9 cellular contexts compared by ENCODE assay signal in genomic region chr21:34865922-34866271, GRCh38.
DNase-seq lines count a peak whose midpoint lies in the region; ATAC-seq, FAIRE-seq and TF ChIP-seq lines count a peak whose summit lies in the region.
"Had no signal": no experiment of that assay in that cellular context is flagged by ENCODE, and none has a peak within 500 bp of the region (broad histone marks: within the 10 kb centered on the region; RNA-seq: fewer than 3 reads in every experiment).

No MANE protein-coding gene starts in this region.

- H3K4me2 ChIP-seq in H1 (ENCODE audit: insufficient read depth in 1 of 2, low read depth in 2 of 2, low read length in 2 of 2): peak overlapping the region; percentile 34 to 35

- 0 out of 3 replicates have a peak, but pooled peaks of 1 of the 2 experiments have one; percentile 49 for TF ChIP-seq EP300 in H1 (IDR thresholded peaks at IDR 0.05; ENCODE audit: borderline replicate concordance in 1 of 2, low read depth in 2 of 2, low read length in 2 of 2)
- TF ChIP-seq EP300 in stomach (IDR thresholded peaks at IDR 0.05): no peak

- no peak overlapping the region for H2BK15ac ChIP-seq in H1 (ENCODE audit: low read length)

- intact Hi-C loops in stomach (cut with DNase I; ENCODE audit: low total_unique reads): no loop called here
- intact Hi-C loops in left lung (cut with DNase I): no loop called here

- peaks cover 3 to 12% of the 10 kb centered on the region in 2 experiments for H4K20me1 ChIP-seq in H1 (replicated peaks in 1 of 2; ENCODE audit: control insufficient read depth in 1 of 2, insufficient read depth in 2 of 2, low read length in 2 of 2)

- H3K14ac ChIP-seq in H1 (ENCODE audit: insufficient read length): no peak overlapping the region

- no peak overlapping the region for H4K5ac ChIP-seq in H1 (ENCODE audit: insufficient read length, low read depth, low read length)

- H2AK5ac ChIP-seq in H1 (ENCODE audit: low read depth, low read length): no peak overlapping the region

- H4K8ac ChIP-seq in H1 (ENCODE audit: extremely low read depth, insufficient read depth, low read length): 0 out of 2 replicates have a peak overlapping the region, but pooled peaks have one; percentile 22

- H3K27ac ChIP-seq in H1 (ENCODE audit: low read depth, low read length): no peak overlapping the region
- peak overlapping the region in 3 of 5 donors; percentile 49 to 79 (median 72) for H3K27ac ChIP-seq in stomach
- peak overlapping the region in 1 of 2 donors; percentile 58 for H3K27ac ChIP-seq in left lung

- no peak overlapping the region for H3K18ac ChIP-seq in H1 (ENCODE audit: extremely low read depth, low read length)

- H3K79me2 ChIP-seq in H1 (ENCODE audit: control insufficient read depth in 1 of 2, insufficient read depth in 2 of 2, low read length in 2 of 2): no peaks in the 10 kb centered on the region

- no peak for TF ChIP-seq RAD21 in H1 (IDR thresholded peaks at IDR 0.05 in 1 of 2, conservative IDR thresholded peaks at IDR 0.05 in 1 of 2; ENCODE audit: low read depth in 2 of 2, low read length in 2 of 2)

- H3K56ac ChIP-seq in H1 (replicated peaks; ENCODE audit: insufficient read length, low read depth, low read length): no peak overlapping the region

- no peaks in the 10 kb centered on the region for H3K36me3 ChIP-seq in H1 (ENCODE audit: control insufficient read depth in 2 of 4, insufficient read depth in 4 of 4, low read length in 3 of 4)
- peaks cover 9 to 87% (median 47%) of the 10 kb centered on the region in 4 donors for H3K36me3 ChIP-seq in stomach
- peaks cover 3 to 92% of the 10 kb centered on the region in 2 donors for H3K36me3 ChIP-seq in left lung

- H2BK20ac ChIP-seq in H1 (ENCODE audit: low read length): no peak overlapping the region

- no peak overlapping the region for H2BK5ac ChIP-seq in H1 (ENCODE audit: low read depth, low read length)

- ATAC-seq in GM18868 (IDR thresholded peaks at IDR 0.05; ENCODE audit: unreplicated experiment): peak; percentile 93
- ATAC-seq in HG02678 (IDR thresholded peaks at IDR 0.05; ENCODE audit: unreplicated experiment): peak; percentile 88
- ATAC-seq in left lung: no peak
- ATAC-seq: Panc1 had no signal

- WGBS in H1 (ENCODE audit: extremely low coverage in 1 of 2, insufficient coverage in 1 of 2, insufficient read length in 1 of 2, insufficient replicate concordance in 2 of 2, low coverage in 1 of 2, low lambda C conversion rate in 2 of 2, missing lambda C conversion rate in 1 of 2), 2 experiments: 11% methylated on average over 9 of the region's 9 CpGs; no CpG with 5 or more reads in 1 of the 2 experiments
- WGBS in stomach, 5 donors: 58 to 73% (median 71%) methylated on average over 9 of the region's 9 CpGs

- no peaks in the 10 kb centered on the region for H3K23me2 ChIP-seq in H1 (ENCODE audit: low read depth, low read length)

- no peak overlapping the region; the same call in 1 of the 2 replicates for H2BK12ac ChIP-seq in H1 (ENCODE audit: low read depth, low read length)

- H3K4me1 ChIP-seq in H1 (replicated peaks in 1 of 4; ENCODE audit: control insufficient read depth in 3 of 4, insufficient read depth in 4 of 4, low read length in 3 of 4) (peaks cover 4 to 11% (median 5%) of the 10 kb centered on the region in 4 experiments; a peak in 6 of 7 replicates), stomach (peaks cover 7 to 65% (median 50%) of the 10 kb centered on the region in 4 donors), left lung (peaks cover 20 to 69% of the 10 kb centered on the region in 2 donors)

- H3K9me3 ChIP-seq in H1 (ENCODE audit: insufficient read depth in 2 of 2, low read depth in 1 of 2, low read length in 1 of 2) (no peaks in the 10 kb centered on the region), stomach (no peaks in the 10 kb centered on the region), left lung (no peaks in the 10 kb centered on the region)

- no peak overlapping the region for H3K4ac ChIP-seq in H1 (replicated peaks; ENCODE audit: insufficient read length, low read depth, low read length)

- no peak overlapping the region for H4K91ac ChIP-seq in H1 (replicated peaks; ENCODE audit: insufficient read length, low read length)

- H3K23ac ChIP-seq in H1 (ENCODE audit: insufficient read length): no peak overlapping the region

- no peak overlapping the region for H3K9ac ChIP-seq in H1 (replicated peaks in 1 of 4; ENCODE audit: extremely low read depth in 1 of 4, low read depth in 3 of 4, low read length in 3 of 4)

- DNase-seq in NOMO-1 treated with dmso at 0.1 percent for 144 hours (lab: John Stamatoyannopoulos, UW; ENCODE audit: unreplicated experiment): peak; percentile 86
- DNase-seq in H1 (ENCODE audit: low read depth in 1 of 2, low spot score in 2 of 2): peak; percentile 49 to 87
- no peak for DNase-seq in stomach
- DNase-seq in left lung: no peak
- DNase-seq in NCI-H1105 (lab: John Stamatoyannopoulos, UW): no peak
- DNase-seq in DMS114 treated with DMSO at 0.1 percent for 48 hours (lab: John Stamatoyannopoulos, UW; ENCODE audit: unreplicated experiment): no peak

- CTCF ChIA-PET in H1 (lab: Charles Lee; ENCODE audit: partially characterized antibody): interaction anchor here (1.1 to 1.6 kb wide), 2 partner anchors 10 to 63 kb away, joined by 4 to 5 read pairs; no protein-coding TSS in a partner anchor

- H3K4me3 ChIP-seq in H1 (ENCODE audit: extremely low read depth in 1 of 4, insufficient read depth in 2 of 4, low read depth in 3 of 4, low read length in 4 of 4) (peak overlapping the region in 1 of 4 experiments; percentile 1; a peak in 2 of 8 replicates), stomach (peak overlapping the region in 1 of 4 donors; percentile 9), left lung (no peak overlapping the region)

- no peak overlapping the region for H2BK120ac ChIP-seq in H1 (replicated peaks; ENCODE audit: low read depth, low read length)

- H3K27me3 ChIP-seq in H1 (replicated peaks in 1 of 4; ENCODE audit: control insufficient read depth in 3 of 4, extremely low read depth in 1 of 4, insufficient read depth in 3 of 4, low read length in 3 of 4) (peaks cover 27 to 54% (median 46%) of the 10 kb centered on the region in 4 experiments), stomach (no peaks in the 10 kb centered on the region), left lung (no peaks in the 10 kb centered on the region)

- TF ChIP-seq CTCF in H1 (IDR thresholded peaks at IDR 0.05; ENCODE audit: control extremely low read depth in 1 of 3, insufficient read depth in 1 of 3, low read depth in 1 of 3, low read length in 3 of 3): no peak
- TF ChIP-seq CTCF in stomach (IDR thresholded peaks at IDR 0.05): no peak
- TF ChIP-seq CTCF in left lung (IDR thresholded peaks at IDR 0.05): no peak

- POLR2A ChIA-PET in H1 (lab: Charles Lee; ENCODE audit: partially characterized antibody): interaction anchor here (1.0 kb wide), 1 partner anchor 34 kb away, joined by 4 read pairs; no protein-coding TSS in a partner anchor

- no peak overlapping the region for H2AFZ ChIP-seq in H1 (ENCODE audit: low read length)

- TF ChIP-seq POLR2A in H1 (IDR thresholded peaks at IDR 0.05; ENCODE audit: control extremely low read depth in 1 of 2, low read depth in 2 of 2, low read length in 2 of 2): no peak
- TF ChIP-seq POLR2A in stomach (IDR thresholded peaks at IDR 0.05): no peak

- no peaks in the 10 kb centered on the region for H3K79me1 ChIP-seq in H1 (ENCODE audit: low read depth, low read length)

- peak; percentile 78 for FAIRE-seq in H1 (lab: Jason Lieb, UNC)

TF ChIP-seq in H1, 55 proteins besides CTCF, POLR2A, EP300 and RAD21 (continues in another document):
- TF ChIP-seq TEAD4 (IDR thresholded peaks at IDR 0.05; ENCODE audit: low read depth, low read length): no peak
- TF ChIP-seq SUZ12 (IDR thresholded peaks at IDR 0.05; ENCODE audit: low read length): no peak
- TF ChIP-seq, protein P1, sequence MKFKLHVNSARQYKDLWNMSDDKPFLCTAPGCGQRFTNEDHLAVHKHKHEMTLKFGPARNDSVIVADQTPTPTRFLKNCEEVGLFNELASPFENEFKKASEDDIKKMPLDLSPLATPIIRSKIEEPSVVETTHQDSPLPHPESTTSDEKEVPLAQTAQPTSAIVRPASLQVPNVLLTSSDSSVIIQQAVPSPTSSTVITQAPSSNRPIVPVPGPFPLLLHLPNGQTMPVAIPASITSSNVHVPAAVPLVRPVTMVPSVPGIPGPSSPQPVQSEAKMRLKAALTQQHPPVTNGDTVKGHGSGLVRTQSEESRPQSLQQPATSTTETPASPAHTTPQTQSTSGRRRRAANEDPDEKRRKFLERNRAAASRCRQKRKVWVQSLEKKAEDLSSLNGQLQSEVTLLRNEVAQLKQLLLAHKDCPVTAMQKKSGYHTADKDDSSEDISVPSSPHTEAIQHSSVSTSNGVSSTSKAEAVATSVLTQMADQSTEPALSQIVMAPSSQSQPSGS (IDR thresholded peaks at IDR 0.05; ENCODE audit: low read length): no peak
- TF ChIP-seq HDAC2 (IDR thresholded peaks at IDR 0.05; ENCODE audit: borderline replicate concordance in 1 of 2, low read depth in 2 of 2, low read length in 2 of 2): 0 out of 4 replicates have a peak, but pooled peaks of 1 of the 2 experiments have one; percentile 16
- no peak for TF ChIP-seq GTF2F1 (IDR thresholded peaks at IDR 0.05; ENCODE audit: borderline replicate concordance, low read depth, low read length)
- no peak for TF ChIP-seq EZH2 (IDR thresholded peaks at IDR 0.05; ENCODE audit: low read depth, low read length, severe bottlenecking)
- 0 out of 2 replicates have a peak, but pooled peaks have one; percentile 18 for TF ChIP-seq SP1 (IDR thresholded peaks at IDR 0.05; ENCODE audit: low read depth, low read length)
- no peak for TF ChIP-seq CBX8 (IDR thresholded peaks at IDR 0.05; ENCODE audit: borderline replicate concordance, low read depth, low read length)
- no peak for TF ChIP-seq SIN3A (conservative IDR thresholded peaks at IDR 0.05 in 1 of 2, IDR thresholded peaks at IDR 0.05 in 1 of 2; ENCODE audit: low read depth in 1 of 2, low read length in 2 of 2)
- TF ChIP-seq FOSL1 (IDR thresholded peaks at IDR 0.05; ENCODE audit: insufficient read depth, low read depth, low read length): no peak
- TF ChIP-seq TAF7 (optimal IDR thresholded peaks at IDR 0.05; ENCODE audit: borderline replicate concordance, low read depth, low read length): no peak
- TF ChIP-seq BRCA1 (IDR thresholded peaks at IDR 0.05; ENCODE audit: low read depth, low read length): no peak

Comparison
In these comparisons a context has a peak if more than half of its experiments do, and no peak if none do; other contexts are left out.
1. DNase-seq: peak in NOMO-1 treated with dmso at 0.1 percent for 144 hours (single experiment) and H1 (2 of 2); none in stomach (single experiment), left lung (0 of 2), NCI-H1105 (single experiment) and DMS114 treated with DMSO at 0.1 percent for 48 hours (single experiment).